Comparison of ENCODE assay signal across 8 cellular contexts in the genomic region with DNA sequence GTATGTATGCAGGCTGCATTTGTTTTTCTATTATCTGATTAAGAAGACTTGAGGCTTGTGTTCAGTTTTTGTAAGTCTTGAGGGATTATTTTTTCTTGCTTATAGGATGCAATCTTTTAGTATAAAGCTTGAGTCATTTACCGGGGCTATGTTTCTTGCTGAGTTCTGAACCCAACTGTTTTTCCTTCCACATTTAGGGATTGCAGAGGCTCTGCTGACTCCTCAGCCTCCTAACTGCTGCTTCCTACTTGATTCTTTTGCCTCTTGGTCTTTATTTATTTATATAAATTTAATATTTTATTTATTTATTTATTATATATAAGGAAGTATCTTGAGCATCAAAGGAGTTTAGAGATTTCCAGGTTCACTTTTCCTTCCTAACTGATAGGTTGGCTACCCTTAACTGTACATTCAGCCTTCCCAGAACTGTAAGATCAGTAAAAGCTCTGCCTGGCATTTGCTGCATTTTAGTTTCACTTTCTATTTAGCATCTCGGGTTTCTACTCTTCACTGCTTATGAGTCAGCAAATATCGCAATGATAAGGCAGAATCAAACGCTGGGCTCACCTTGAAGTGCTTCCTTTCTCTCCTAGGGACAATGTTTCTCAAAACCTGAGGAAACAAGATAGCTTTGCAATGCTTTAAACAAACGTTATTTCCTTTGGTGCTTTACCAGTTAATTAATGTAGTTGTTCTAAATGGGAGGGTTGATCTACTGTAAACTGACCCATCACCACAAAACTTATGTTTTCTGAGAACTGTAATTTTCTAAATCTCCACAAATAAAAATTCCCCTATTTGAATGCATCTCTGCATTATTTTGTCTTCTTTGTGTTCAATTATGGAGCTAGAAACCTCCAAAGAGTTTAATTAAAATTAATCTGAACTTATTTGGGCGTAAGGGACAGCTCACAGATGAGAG.
DNase-seq lines count a peak whose midpoint lies in the region; ATAC-seq and TF ChIP-seq lines count a peak whose summit lies in the region.

No MANE protein-coding gene starts in this region.

- peak overlapping the region in 3 of 12 donors; percentile 8 to 45 (median 24) for H3K27ac ChIP-seq in heart left ventricle

- H3K27ac Mint-ChIP-seq in activated naive CD8-positive, alpha-beta T cell, result peak overlapping the region; percentile 19

- H3K4me3 Mint-ChIP-seq in activated naive CD8-positive, alpha-beta T cell, result peak overlapping the region; percentile 77

- H3K4me1 ChIP-seq in heart left ventricle, result peaks cover 0 to 16% (median 2%) of the 10 kb centered on the region in 12 donors

- ATAC-seq in GM19351 (IDR thresholded peaks at IDR 0.05; ENCODE audit: unreplicated experiment), result peak; percentile 97
- peak; percentile 99 for ATAC-seq in HG03342 (IDR thresholded peaks at IDR 0.05; ENCODE audit: unreplicated experiment)
- peak in 3 of 4 donors; percentile 71 to 81 (median 74) for ATAC-seq in heart left ventricle

- no peaks in the 10 kb centered on the region for H3K27me3 Mint-ChIP-seq in activated naive CD8-positive, alpha-beta T cell

- intact Hi-C loops in heart left ventricle (cut with DNase I), result loop anchor here in 1 of 10 donors (10.0 kb wide), 1 partner anchor 82 kb away; no protein-coding TSS in a partner anchor

- H3K9me3 Mint-ChIP-seq in activated naive CD8-positive, alpha-beta T cell (ENCODE audit: low read depth), result no peaks in the 10 kb centered on the region

- no peak for TF ChIP-seq POLR2A in heart left ventricle (IDR thresholded peaks at IDR 0.05)

- H3K4me1 Mint-ChIP-seq in activated naive CD8-positive, alpha-beta T cell (ENCODE audit: low read depth), result peaks cover 12% of the 10 kb centered on the region

- H3K27me3 ChIP-seq in heart left ventricle, result peaks cover 0 to 3% (median 0%) of the 10 kb centered on the region in 9 donors

- no peaks in the 10 kb centered on the region for H3K9me3 ChIP-seq in heart left ventricle

- DNase-seq in DMS153 (lab: John Stamatoyannopoulos, UW), result peak; percentile 83
- peak; percentile 83 for DNase-seq in NCI-H2227 (lab: John Stamatoyannopoulos, UW; ENCODE audit: unreplicated experiment)
- DNase-seq in heart left ventricle, result no peak
- DNase-seq in retina, result peak; percentile 27
- no peak for DNase-seq in mesenteric fat pad (ENCODE audit: low spot score)

- peak overlapping the region in 11 of 12 donors; percentile 3 to 56 (median 47) for H3K4me3 ChIP-seq in heart left ventricle

- no peaks in the 10 kb centered on the region for H3K36me3 ChIP-seq in heart left ventricle

- no peak for TF ChIP-seq CTCF in heart left ventricle (IDR thresholded peaks at IDR 0.05)

- 28 to 31% (median 29%) methylated on average over 6 of the region's 6 CpGs for WGBS in heart left ventricle, 4 donors

- no peaks in the 10 kb centered on the region for H3K36me3 Mint-ChIP-seq in activated naive CD8-positive, alpha-beta T cell

Comparison
In these comparisons a context has a peak if more than half of its experiments do, and no peak if none do; other contexts are left out.
1. DNase-seq: peak in DMS153 (single experiment), NCI-H2227 (single experiment) and retina (single experiment); none in heart left ventricle (0 of 5) and mesenteric fat pad (single experiment).
2. Peak in every context shown above with its lines, with median percentiles within 50 percentile points of each other: ATAC-seq.